35 cellular contexts compared by ENCODE assay signal in the genomic region with DNA sequence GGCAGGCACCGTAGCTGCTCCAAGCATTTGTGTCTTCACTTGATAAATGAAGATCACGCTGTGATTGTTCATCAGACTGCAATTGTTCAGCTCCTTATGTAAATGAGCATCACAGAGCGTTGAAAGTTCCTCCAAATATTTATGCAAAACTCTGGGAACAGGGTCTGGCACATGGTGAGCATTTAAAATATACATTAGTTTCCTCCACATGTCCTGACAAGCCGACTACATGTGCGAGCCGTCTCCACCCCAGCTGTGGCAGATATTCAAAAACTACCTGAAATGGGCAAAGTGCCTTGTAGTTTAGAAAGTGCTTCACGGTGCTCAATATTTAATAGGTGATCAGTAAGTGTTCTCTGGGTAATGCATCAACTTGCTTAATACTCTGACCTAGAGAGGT.
"Had no signal": no experiment of that assay in that cellular context is flagged by ENCODE, and none has a peak within 500 bp of the region (broad histone marks: within the 10 kb centered on the region; RNA-seq: fewer than 3 reads in every experiment).

No MANE protein-coding gene starts in this region.

- H3K27ac ChIP-seq: adrenal gland, body of pancreas, cardiac muscle cell, KMS-11, Peyer's patch, SJSA1, WERI-Rb-1 had no signal

- FAIRE-seq: astrocyte had no signal

- H3K4me1 ChIP-seq: adrenal gland, body of pancreas had no signal

- H3K27ac Mint-ChIP-seq: activated CD8-positive, alpha-beta T cell treated with anti-CD3 and anti-CD28 coated beads, Interleukin-2, amount 10 ng/mL, durations not matched to agents 7 days and 5 days; activated naive CD4-positive, alpha-beta T cell treated with anti-CD3 and anti-CD28 coated beads for 36 hours; activated naive CD4-positive, alpha-beta T cell treated with anti-CD3 and anti-CD28 coated beads, Interleukin-2, amount 50 U/mL, for 72 hours; activated T-cell treated with anti-CD3 and anti-CD28 coated beads, Interleukin-2, amount 50 U/mL, for 24 hours; T-cell had no signal

- H3K36me3 ChIP-seq: adrenal gland, cardiac muscle cell, Peyer's patch, SJSA1, WERI-Rb-1 had no signal

- H3K9ac ChIP-seq: KMS-11, SK-N-SH had no signal

- H3K27me3 ChIP-seq: adrenal gland, body of pancreas, cardiac muscle cell, Peyer's patch, SJSA1 had no signal

- H3K27me3 Mint-ChIP-seq: activated T-cell treated with anti-CD3 and anti-CD28 coated beads, Interleukin-2, amount 50 U/mL, for 24 hours; central memory CD8-positive, alpha-beta T cell; T-cell had no signal

- ATAC-seq: activated CD8-positive, alpha-beta T cell treated with anti-CD3 and anti-CD28 coated beads, Interleukin-2, amount 10 ng/mL, durations not matched to agents 7 days and 5 days; activated naive CD4-positive, alpha-beta T cell treated with anti-CD3 and anti-CD28 coated beads, Interleukin-2, amount 50 U/mL, for 72 hours; body of pancreas; PC-3; T-cell had no signal

- H3K36me3 Mint-ChIP-seq: T-cell had no signal

- H3K9me2 ChIP-seq: SK-N-SH had no signal

- H3K4me3 Mint-ChIP-seq: activated CD8-positive, alpha-beta T cell treated with anti-CD3 and anti-CD28 coated beads, Interleukin-2, amount 10 ng/mL, durations not matched to agents 7 days and 5 days; activated naive CD4-positive, alpha-beta T cell treated with anti-CD3 and anti-CD28 coated beads for 36 hours; activated T-cell treated with anti-CD3 and anti-CD28 coated beads, Interleukin-2, amount 50 U/mL, for 24 hours; central memory CD8-positive, alpha-beta T cell; T-cell had no signal

- H3K4me2 ChIP-seq: KMS-11, SK-N-SH had no signal

- H3K9me3 ChIP-seq: adrenal gland, Peyer's patch, SJSA1, SK-N-SH had no signal

- H3K4me3 ChIP-seq: adrenal gland, body of pancreas, cardiac muscle cell, Peyer's patch, SJSA1 had no signal

- DNase-seq: activated CD4-positive, alpha-beta T cell treated with anti-CD3 and anti-CD28 coated beads for 1 hour; activated CD4-positive, alpha-beta T cell treated with anti-CD3 and anti-CD28 coated beads for 48 hours; activated CD4-positive, CD25-positive, alpha-beta regulatory T cell; activated CD8-positive, alpha-beta T cell treated with anti-CD3 and anti-CD28 coated beads, Interleukin-2, amount 10 ng/mL, durations not matched to agents 7 days and 5 days; activated gamma-delta T cell treated with Interleukin-2 at 50 U/mL for 16 hours; activated naive CD4-positive, alpha-beta T cell treated with anti-CD3 and anti-CD28 coated beads for 36 hours; activated T-cell treated with anti-CD3 and anti-CD28 coated beads, Interleukin-2, amount 50 U/mL, for 24 hours; body of pancreas; NCI-H1048; NCI-H1105 treated with DMSO at 0.1 percent for 48 hours; NCI-H1436; NCI-H1694; NCI-H1930; NCI-H2081 treated with DMSO at 0.1 percent for 48 hours; NCI-H226; NCI-H446 treated with DMSO at 0.1 percent for 48 hours; NCI-H524; NCI-H748 treated with DMSO at 0.1 percent for 48 hours; NK-92 treated with Interleukin-12 subunit alpha and Interleukin-12 subunit beta, amount 100 ng/mL, for 24 hours; PC-3; RPMI8226; SHP77 treated with DMSO at 0.1 percent for 48 hours; SK-N-SH; T-cell; T-helper 2 cell; T-helper 9 cell; WERI-Rb-1 had no signal
